ENCODE assay signal across 9 cellular contexts in the genomic region with DNA sequence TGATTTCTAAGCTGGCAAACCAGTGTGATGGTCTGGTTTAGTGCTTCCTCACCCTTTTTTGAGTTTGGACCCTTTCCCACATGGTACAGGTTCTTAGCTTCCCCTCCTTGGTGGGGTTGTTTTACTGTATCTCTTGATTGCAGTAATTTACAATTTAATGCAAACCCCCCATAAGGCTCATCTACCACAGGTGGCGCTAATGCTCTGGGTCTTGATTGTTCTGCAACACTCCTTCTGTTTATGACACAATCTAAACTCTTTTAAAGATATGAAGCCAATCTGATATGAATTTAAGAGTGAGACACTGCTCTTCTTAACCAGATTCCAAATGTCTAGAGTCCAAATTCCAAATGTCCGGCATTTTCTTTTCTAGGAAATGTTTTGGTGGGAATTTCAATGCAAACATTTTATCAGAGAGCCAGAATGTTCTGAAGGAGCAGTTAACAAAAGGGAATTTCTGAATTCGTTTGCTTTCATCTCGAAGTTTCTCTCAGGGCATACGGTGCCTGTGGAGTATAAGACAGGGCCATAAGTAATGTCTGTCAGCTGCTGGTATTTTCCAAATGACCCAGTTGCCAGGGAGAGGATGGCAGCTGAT.
DNase-seq lines count a peak whose midpoint lies in the region; ATAC-seq, FAIRE-seq and TF ChIP-seq lines count a peak whose summit lies in the region.
"Had no signal": no experiment of that assay in that cellular context is flagged by ENCODE, and none has a peak within 500 bp of the region (broad histone marks: within the 10 kb centered on the region; RNA-seq: fewer than 3 reads in every experiment).

No MANE protein-coding gene starts in this region.

- POLR2A ChIA-PET in AG04449 (lab: Yijun Ruan, JAX): interaction anchor here (0.6 kb wide), 1 partner anchor 18 kb away, joined by 3 read pairs; no protein-coding TSS in a partner anchor

- CTCF ChIA-PET in AG04449 (lab: Yijun Ruan, JAX): interaction anchor here (0.6 to 1.4 kb wide), 11 partner anchors 9 to 1175 kb away, joined by 3 to 5 read pairs (median 3); no protein-coding TSS in a partner anchor

- no peak for DNase-seq in AG04449 (ENCODE audit: low read depth, low spot score)
- DNase-seq in GM12865 (ENCODE audit: low read depth): peak; percentile 82
- peak; percentile 11 to 62 for DNase-seq in NOMO-1 (lab: John Stamatoyannopoulos, UW; ENCODE audit: unreplicated experiment in 2 of 2)
- peak; percentile 35 to 70 (median 63) for DNase-seq in adrenal gland
- DNase-seq in left lung: no peak
- DNase-seq in urothelium cell line (ENCODE audit: low spot score): no peak

- H3K36me3 ChIP-seq in adrenal gland (replicated peaks in 1 of 2) (no peaks in the 10 kb centered on the region), left lung (peaks cover 0 to 24% of the 10 kb centered on the region in 2 donors)

- no peak for FAIRE-seq in urothelium cell line (lab: Jason Lieb, UNC)
- FAIRE-seq: colon had no signal

- WGBS in adrenal gland, 4 donors: 67 to 75% (median 72%) methylated on average over 5 of the region's 5 CpGs

- H3K27me3 ChIP-seq in adrenal gland (no peaks in the 10 kb centered on the region), left lung (no peaks in the 10 kb centered on the region)

- peak; percentile 72 for ATAC-seq in left lung
- ATAC-seq in GM18870 (IDR thresholded peaks at IDR 0.05; ENCODE audit: unreplicated experiment): no peak
- no peak for ATAC-seq in GM18861 (IDR thresholded peaks at IDR 0.05; ENCODE audit: unreplicated experiment)

- intact Hi-C loops in adrenal gland (cut with DNase I) (no loop called here), left lung (cut with DNase I) (no loop called here)

- H3K4me1 ChIP-seq in adrenal gland (replicated peaks in 1 of 2) (peaks cover 0 to 7% of the 10 kb centered on the region in 2 donors), left lung (no peaks in the 10 kb centered on the region)

- H3K4me3 ChIP-seq in AG04449 (ENCODE audit: low read depth, low read length) (no peak overlapping the region), GM12865 (ENCODE audit: low read depth, low read length) (no peak overlapping the region), adrenal gland (no peak overlapping the region), left lung (no peak overlapping the region)

- TF ChIP-seq CTCF in AG04449 (IDR thresholded peaks at IDR 0.05; ENCODE audit: insufficient read depth, low read length, missing control alignments) (peak; percentile 42), GM12865 (IDR thresholded peaks at IDR 0.05; ENCODE audit: insufficient read depth, low read depth, low read length, missing control alignments) (peak; percentile 71), adrenal gland (IDR thresholded peaks at IDR 0.05) (peak; percentile 36 to 66 (median 58)), left lung (IDR thresholded peaks at IDR 0.05) (peak; percentile 8 to 56)

- TF ChIP-seq POLR2A in adrenal gland (IDR thresholded peaks at IDR 0.05): no peak

- no peaks in the 10 kb centered on the region for H3K9me3 ChIP-seq in adrenal gland (replicated peaks in 1 of 3)
- no peaks in the 10 kb centered on the region for H3K9me3 ChIP-seq in left lung

- H3K27ac ChIP-seq in adrenal gland (no peak overlapping the region), left lung (no peak overlapping the region)

Comparison
In these comparisons a context has a peak if more than half of its experiments do, and no peak if none do; other contexts are left out.
1. DNase-seq: peak in GM12865 (single experiment), NOMO-1 (2 of 2) and adrenal gland (7 of 7); none in AG04449 (single experiment), left lung (0 of 2) and urothelium cell line (single experiment).
2. Peak in every context shown above with its lines, with median percentiles within 50 percentile points of each other: CTCF ChIP-seq.